ENCODE assay signal across 1 cellular context in the genomic region with DNA sequence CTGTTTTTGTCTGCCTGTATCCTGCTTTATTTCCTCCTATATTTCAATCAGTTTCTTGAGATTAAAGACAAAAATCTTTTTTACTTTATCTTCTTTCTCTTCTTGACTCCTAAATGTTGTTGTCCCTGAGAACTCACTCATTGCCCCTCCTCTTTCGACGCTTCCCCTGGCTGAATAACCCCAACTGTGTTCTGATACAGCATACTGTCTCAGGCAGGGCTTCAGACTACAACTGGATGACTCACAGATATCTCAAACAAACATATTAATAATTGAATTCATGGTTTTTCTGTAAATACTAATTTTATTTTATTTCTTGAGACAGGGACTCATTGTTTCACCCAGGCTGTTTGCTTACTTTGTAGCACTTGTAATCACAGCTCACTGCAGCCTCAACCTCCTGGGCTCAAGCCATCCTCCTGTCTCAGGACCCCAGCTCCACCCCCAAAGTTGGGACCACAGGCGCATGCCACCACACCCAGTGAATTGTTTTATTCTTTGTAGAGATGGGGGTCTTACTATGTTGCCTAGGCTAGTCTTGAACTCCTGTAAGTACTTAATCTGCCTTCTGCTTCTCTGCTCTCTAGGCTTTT.
TF ChIP-seq lines count a peak whose summit lies in the region.

No MANE protein-coding gene starts in this region.

TF ChIP-seq in K562, 482 proteins besides CTCF, POLR2A, EP300 and RAD21:
- TF ChIP-seq HDAC8 (tag; IDR thresholded peaks at IDR 0.05): no peak
- no peak for TF ChIP-seq ZNF311 (CRISPR knock-in tag; IDR thresholded peaks at IDR 0.05)
- TF ChIP-seq PHF21A (IDR thresholded peaks at IDR 0.05; ENCODE audit: borderline replicate concordance, low read depth): no peak
- TF ChIP-seq, protein P1, sequence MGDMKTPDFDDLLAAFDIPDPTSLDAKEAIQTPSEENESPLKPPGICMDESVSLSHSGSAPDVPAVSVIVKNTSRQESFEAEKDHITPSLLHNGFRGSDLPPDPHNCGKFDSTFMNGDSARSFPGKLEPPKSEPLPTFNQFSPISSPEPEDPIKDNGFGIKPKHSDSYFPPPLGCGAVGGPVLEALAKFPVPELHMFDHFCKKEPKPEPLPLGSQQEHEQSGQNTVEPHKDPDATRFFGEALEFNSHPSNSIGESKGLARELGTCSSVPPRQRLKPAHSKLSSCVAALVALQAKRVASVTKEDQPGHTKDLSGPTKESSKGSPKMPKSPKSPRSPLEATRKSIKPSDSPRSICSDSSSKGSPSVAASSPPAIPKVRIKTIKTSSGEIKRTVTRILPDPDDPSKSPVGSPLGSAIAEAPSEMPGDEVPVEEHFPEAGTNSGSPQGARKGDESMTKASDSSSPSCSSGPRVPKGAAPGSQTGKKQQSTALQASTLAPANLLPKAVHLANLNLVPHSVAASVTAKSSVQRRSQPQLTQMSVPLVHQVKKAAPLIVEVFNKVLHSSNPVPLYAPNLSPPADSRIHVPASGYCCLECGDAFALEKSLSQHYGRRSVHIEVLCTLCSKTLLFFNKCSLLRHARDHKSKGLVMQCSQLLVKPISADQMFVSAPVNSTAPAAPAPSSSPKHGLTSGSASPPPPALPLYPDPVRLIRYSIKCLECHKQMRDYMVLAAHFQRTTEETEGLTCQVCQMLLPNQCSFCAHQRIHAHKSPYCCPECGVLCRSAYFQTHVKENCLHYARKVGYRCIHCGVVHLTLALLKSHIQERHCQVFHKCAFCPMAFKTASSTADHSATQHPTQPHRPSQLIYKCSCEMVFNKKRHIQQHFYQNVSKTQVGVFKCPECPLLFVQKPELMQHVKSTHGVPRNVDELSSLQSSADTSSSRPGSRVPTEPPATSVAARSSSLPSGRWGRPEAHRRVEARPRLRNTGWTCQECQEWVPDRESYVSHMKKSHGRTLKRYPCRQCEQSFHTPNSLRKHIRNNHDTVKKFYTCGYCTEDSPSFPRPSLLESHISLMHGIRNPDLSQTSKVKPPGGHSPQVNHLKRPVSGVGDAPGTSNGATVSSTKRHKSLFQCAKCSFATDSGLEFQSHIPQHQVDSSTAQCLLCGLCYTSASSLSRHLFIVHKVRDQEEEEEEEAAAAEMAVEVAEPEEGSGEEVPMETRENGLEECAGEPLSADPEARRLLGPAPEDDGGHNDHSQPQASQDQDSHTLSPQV (IDR thresholded peaks at IDR 0.05): no peak
- no peak for TF ChIP-seq XRCC4 (IDR thresholded peaks at IDR 0.05; ENCODE audit: extremely low read depth, insufficient read depth, insufficient read length)
- TF ChIP-seq ARHGAP35 (IDR thresholded peaks at IDR 0.05; ENCODE audit: partially characterized antibody): no peak
- no peak for TF ChIP-seq BRD4 (IDR thresholded peaks at IDR 0.05)
